ENCODE assay signal across 8 cellular contexts in genomic region chr19:2059422-2060201, GRCh38. TPM values are rescaled to one million over a fixed set of nuclear protein-coding genes. Genes with fewer than 3 reads are reported as not detected.
DNase-seq lines count a peak whose midpoint lies in the region; ATAC-seq and TF ChIP-seq lines count a peak whose summit lies in the region.

No MANE protein-coding gene starts in this region.

- H3K4me3 ChIP-seq in effector memory CD4-positive, alpha-beta T cell (ENCODE audit: insufficient read depth, low read depth, low read length, poor library complexity, severe bottlenecking), result no peak overlapping the region
- H3K4me3 ChIP-seq in uterus, result no peak overlapping the region

- H3K36me3 Mint-ChIP-seq in activated CD8-positive, alpha-beta memory T cell treated with anti-CD3 and anti-CD28 coated beads, Interleukin-2, amount 10 ng/mL, durations not matched to agents 7 days and 5 days, result no peaks in the 10 kb centered on the region

- H3K4me1 ChIP-seq in effector memory CD4-positive, alpha-beta T cell (ENCODE audit: control insufficient read depth, insufficient read depth, low read length, poor library complexity, severe bottlenecking), result peaks cover 64% of the 10 kb centered on the region
- H3K4me1 ChIP-seq in uterus, result peaks cover 13 to 37% of the 10 kb centered on the region in 2 donors

- DNase-seq in activated CD8-positive, alpha-beta memory T cell treated with anti-CD3 and anti-CD28 coated beads, Interleukin-2, amount 10 ng/mL, durations not matched to agents 7 days and 5 days, result no peak
- DNase-seq in activated CD8-positive, alpha-beta memory T cell treated with anti-CD3 and anti-CD28 coated beads, Interleukin-2, amount 50 U/mL, for 4 hours, result no peak
- peak; percentile 45 for DNase-seq in RWPE1 (ENCODE audit: low spot score)
- DNase-seq in effector memory CD4-positive, alpha-beta T cell, result no peak
- DNase-seq in midbrain (lab: John Stamatoyannopoulos, UW), result peak; percentile 60
- peak; percentile 62 to 63 for DNase-seq in uterus
- DNase-seq in GM13977 (ENCODE audit: low spot score), result no peak
- no peak for DNase-seq in NCI-H1048 (lab: John Stamatoyannopoulos, UW)

- ATAC-seq in activated CD8-positive, alpha-beta memory T cell treated with anti-CD3 and anti-CD28 coated beads, Interleukin-2, amount 10 ng/mL, durations not matched to agents 7 days and 5 days, result no peak

- H3K36me3 ChIP-seq in effector memory CD4-positive, alpha-beta T cell (ENCODE audit: control insufficient read depth, insufficient read depth, low read length), result no peaks in the 10 kb centered on the region
- no peaks in the 10 kb centered on the region for H3K36me3 ChIP-seq in uterus

- no peaks in the 10 kb centered on the region for H3K27me3 Mint-ChIP-seq in activated CD8-positive, alpha-beta memory T cell treated with anti-CD3 and anti-CD28 coated beads, Interleukin-2, amount 10 ng/mL, durations not matched to agents 7 days and 5 days

- H3K27ac ChIP-seq in RWPE1, result peak overlapping the region; percentile 100
- H3K27ac ChIP-seq in effector memory CD4-positive, alpha-beta T cell (ENCODE audit: insufficient read depth, low read length, poor library complexity, severe bottlenecking), result peak overlapping the region; percentile 96
- peak overlapping the region; percentile 98 to 100 for H3K27ac ChIP-seq in uterus

- H3K27me3 ChIP-seq in effector memory CD4-positive, alpha-beta T cell (replicated peaks; ENCODE audit: control insufficient read depth, insufficient read depth, low read length, poor library complexity, severe bottlenecking), result no peaks in the 10 kb centered on the region
- H3K27me3 ChIP-seq in uterus, result no peaks in the 10 kb centered on the region

- H3K9me3 Mint-ChIP-seq in activated CD8-positive, alpha-beta memory T cell treated with anti-CD3 and anti-CD28 coated beads, Interleukin-2, amount 10 ng/mL, durations not matched to agents 7 days and 5 days (ENCODE audit: low read depth), result no peaks in the 10 kb centered on the region

- H3K4me3 Mint-ChIP-seq in activated CD8-positive, alpha-beta memory T cell treated with anti-CD3 and anti-CD28 coated beads, Interleukin-2, amount 10 ng/mL, durations not matched to agents 7 days and 5 days, result peak overlapping the region; percentile 84

- H3K4me1 Mint-ChIP-seq in activated CD8-positive, alpha-beta memory T cell treated with anti-CD3 and anti-CD28 coated beads, Interleukin-2, amount 10 ng/mL, durations not matched to agents 7 days and 5 days, result peaks cover 47% of the 10 kb centered on the region

- no peak for TF ChIP-seq CTCF in RWPE1 (conservative IDR thresholded peaks at IDR 0.05; ENCODE audit: low read depth)
- no peak for TF ChIP-seq CTCF in uterus (IDR thresholded peaks at IDR 0.05)
- no peak for TF ChIP-seq CTCF in GM13977 (IDR thresholded peaks at IDR 0.05; ENCODE audit: extremely low read depth, insufficient read depth, missing control alignments)

- in situ Hi-C loops in GM13977 (cut with MboI; ENCODE audit: low pct_unique_long_range_greater_than_20kb, low sequenced_read_pairs, unreplicated experiment), result no loop called here

- intact Hi-C loops in uterus (cut with DNase I; ENCODE audit: low total_unique reads), result no loop called here

- H3K9me3 ChIP-seq in effector memory CD4-positive, alpha-beta T cell (ENCODE audit: control insufficient read depth, low read length), result no peaks in the 10 kb centered on the region
- no peaks in the 10 kb centered on the region for H3K9me3 ChIP-seq in uterus

- H3K27ac Mint-ChIP-seq in activated CD8-positive, alpha-beta memory T cell treated with anti-CD3 and anti-CD28 coated beads, Interleukin-2, amount 10 ng/mL, durations not matched to agents 7 days and 5 days, result peak overlapping the region; percentile 95

- TF ChIP-seq POLR2A in uterus (IDR thresholded peaks at IDR 0.05), result peak in 1 of 2 donors; percentile 28

- CTCF ChIA-PET in activated CD8-positive, alpha-beta memory T cell treated with anti-CD3 and anti-CD28 coated beads, Interleukin-2, amount 10 ng/mL, durations not matched to agents 7 days and 5 days (lab: Charles Lee), result interaction anchor here (1.6 to 4.0 kb wide), 2 partner anchors 7 to 10 kb away, joined by 5 to 19 read pairs; partner anchors contain the start of gene MKNK2
- CTCF ChIA-PET in RWPE1 (lab: Yijun Ruan, JAX), result interaction anchor here (0.7 kb wide), 1 partner anchor 12 kb away, joined by 4 read pairs; no protein-coding TSS in a partner anchor

- POLR2A ChIA-PET in RWPE1 (lab: Yijun Ruan, JAX; ENCODE audit: low non-redundant PET), result no interaction called here

RNA-seq across cellular contexts. Expression of gene MKNK2, which starts 8.6 kb away (rescaled TPM):
- total RNA-seq in activated CD8-positive, alpha-beta memory T cell treated with anti-CD3 and anti-CD28 coated beads, Interleukin-2, amount 10 ng/mL, durations not matched to agents 7 days and 5 days, result 100 to 1,000 TPM; 196 to 201 TPM
- total RNA-seq in uterus, result 100 to 1,000 TPM in 2 of 4 donors, 10 to 100 TPM in 2; 34.6 to 155 (median 81.7) TPM

RNA-seq across cellular contexts. Expression of gene MOB3A, which starts 36.5 kb away (rescaled TPM):
- 100 to 1,000 TPM; 200 to 202 TPM for total RNA-seq in activated CD8-positive, alpha-beta memory T cell treated with anti-CD3 and anti-CD28 coated beads, Interleukin-2, amount 10 ng/mL, durations not matched to agents 7 days and 5 days
- 10 to 100 TPM; 10.2 to 81.4 (median 20.7) TPM for total RNA-seq in uterus

RNA-seq across cellular contexts. Expression of gene IZUMO4, which starts 37.1 kb away (rescaled TPM):
- 10 to 100 TPM in 1 of 2 experiments, 1 to 10 TPM in 1; 7.2 to 10.1 TPM for total RNA-seq in activated CD8-positive, alpha-beta memory T cell treated with anti-CD3 and anti-CD28 coated beads, Interleukin-2, amount 10 ng/mL, durations not matched to agents 7 days and 5 days
- 10 to 100 TPM in 1 of 4 donors, 1 to 10 TPM in 3; 1.5 to 86.1 (median 5.7) TPM for total RNA-seq in uterus

RNA-seq across cellular contexts. Expression of gene BTBD2, which starts 44.1 kb away (rescaled TPM):
- 10 to 100 TPM; 37.4 to 52.7 TPM for total RNA-seq in activated CD8-positive, alpha-beta memory T cell treated with anti-CD3 and anti-CD28 coated beads, Interleukin-2, amount 10 ng/mL, durations not matched to agents 7 days and 5 days
- total RNA-seq in uterus, result 100 to 1,000 TPM in 1 of 4 donors, 10 to 100 TPM in 3; 48.2 to 105 (median 61.8) TPM

Comparison
In these comparisons a context has a peak if more than half of its experiments do, and no peak if none do; other contexts are left out.
1. DNase-seq: peak in RWPE1 (single experiment), midbrain (single experiment) and uterus (2 of 2); none in activated CD8-positive, alpha-beta memory T cell treated with anti-CD3 and anti-CD28 coated beads, Interleukin-2, amount 10 ng/mL, durations not matched to agents 7 days and 5 days (single experiment), activated CD8-positive, alpha-beta memory T cell treated with anti-CD3 and anti-CD28 coated beads, Interleukin-2, amount 50 U/mL, for 4 hours (single experiment), effector memory CD4-positive, alpha-beta T cell (0 of 3), GM13977 (single experiment) and NCI-H1048 (single experiment).
2. Peak in every context shown above with its lines, with median percentiles within 50 percentile points of each other: H3K27ac ChIP-seq.